In genomic region chr9:15738011-15738410, GRCh38 we compare ENCODE assay signal across 25 cellular contexts.
DNase-seq lines count a peak whose midpoint lies in the region; ATAC-seq and TF ChIP-seq lines count a peak whose summit lies in the region.
"Had no signal": no experiment of that assay in that cellular context is flagged by ENCODE, and none has a peak within 500 bp of the region (broad histone marks: within the 10 kb centered on the region; RNA-seq: fewer than 3 reads in every experiment).

No MANE protein-coding gene starts in this region.

- no peaks in the 10 kb centered on the region for H3K9me3 Mint-ChIP-seq in MCF 10A (ENCODE audit: unreplicated experiment)
- H3K9me3 Mint-ChIP-seq in type B pancreatic cell: peaks cover 4% of the 10 kb centered on the region
- H3K9me3 Mint-ChIP-seq in stimulated activated memory B cell treated with anti-CD40 and anti-IgM and Interleukin-4, amounts not matched to agents 10 μg/mL and 1 μg/mL and 100 μg/mL, for 72 hours: peaks cover 3% of the 10 kb centered on the region
- H3K9me3 Mint-ChIP-seq: dendritic cell treated with granulocyte-macrophage colony-stimulating factor and Interleukin-4, amounts not matched to agents 40 ng/mL and 50 ng/mL, for 4 days; HFFc6 had no signal

- H3K4me3 ChIP-seq in breast epithelium: no peak overlapping the region
- H3K4me3 ChIP-seq in brain microvascular endothelial cell (ENCODE audit: low read depth, low read length): no peak overlapping the region
- H3K4me3 ChIP-seq: ascending aorta; BLaER1 treated with 17β-estradiol and CSF1 and Interleukin-3, amounts not matched to agents 10 nM and 100 nM; psoas muscle; thyroid gland had no signal

- in situ Hi-C loops in brain microvascular endothelial cell (cut with HindIII; ENCODE audit: low pct_ligation_motif_present, low sequenced_read_pairs): no loop called here

- H3K36me3 Mint-ChIP-seq in MCF 10A (ENCODE audit: insufficient read depth, unreplicated experiment) (no peaks in the 10 kb centered on the region), type B pancreatic cell (no peaks in the 10 kb centered on the region)
- no peaks in the 10 kb centered on the region for H3K36me3 Mint-ChIP-seq in stimulated activated memory B cell treated with anti-CD40 and anti-IgM and Interleukin-4, amounts not matched to agents 10 μg/mL and 1 μg/mL and 100 μg/mL, for 72 hours
- H3K36me3 Mint-ChIP-seq: T-cell had no signal

- DNase-seq in MCF 10A (ENCODE audit: unreplicated experiment) (peak; percentile 49), breast epithelium (ENCODE audit: low spot score in 2 of 2) (no peak), brain microvascular endothelial cell (peak; percentile 29), iris pigment epithelial cell (ENCODE audit: low read depth) (peak; percentile 40), type B pancreatic cell (ENCODE audit: extremely low spot score, unreplicated experiment) (no peak), SHP77 (lab: John Stamatoyannopoulos, UW) (no peak)
- DNase-seq: 8988T; activated CD4-positive, alpha-beta T cell treated with anti-CD3 and anti-CD28 coated beads, Interleukin-2, amount 50 U/mL, for 1 hour; activated naive CD4-positive, alpha-beta T cell; erythroblast; head of caudate nucleus; HFFc6; immature natural killer cell; mammary epithelial cell; naive thymus-derived CD4-positive, alpha-beta T cell; NCI-H146; NCI-H510A; psoas muscle; T-cell; thyroid gland had no signal

- intact Hi-C loops in MCF 10A (cut with micrococcal nuclease): no loop called here
- intact Hi-C loops in breast epithelium (cut with DNase I; ENCODE audit: low total_unique reads): no loop called here

- POLR2A ChIA-PET in MCF 10A (lab: Yijun Ruan, JAX): interaction anchor here (0.9 kb wide), 1 partner anchor 41 kb away, joined by 4 read pairs; no protein-coding TSS in a partner anchor

- no peak for TF ChIP-seq CTCF in MCF 10A (IDR thresholded peaks at IDR 0.05; ENCODE audit: unreplicated experiment)
- TF ChIP-seq CTCF in breast epithelium (IDR thresholded peaks at IDR 0.05): no peak
- TF ChIP-seq CTCF in brain microvascular endothelial cell (IDR thresholded peaks at IDR 0.05; ENCODE audit: low read depth, low read length, missing control alignments): no peak
- no peak for TF ChIP-seq CTCF in type B pancreatic cell (conservative IDR thresholded peaks at IDR 0.05)

- no peaks in the 10 kb centered on the region for H3K4me1 ChIP-seq in breast epithelium
- H3K4me1 ChIP-seq: ascending aorta; BLaER1 treated with 17β-estradiol and CSF1 and Interleukin-3, amounts not matched to agents 10 nM and 100 nM; psoas muscle; thyroid gland had no signal

- no peaks in the 10 kb centered on the region for H3K9me3 ChIP-seq in breast epithelium
- H3K9me3 ChIP-seq: ascending aorta; BLaER1 treated with 17β-estradiol and CSF1 and Interleukin-3, amounts not matched to agents 10 nM and 100 nM; psoas muscle; thyroid gland had no signal

- H3K4me1 Mint-ChIP-seq in MCF 10A (ENCODE audit: insufficient read depth, unreplicated experiment): peaks cover 18% of the 10 kb centered on the region
- H3K4me1 Mint-ChIP-seq in type B pancreatic cell (ENCODE audit: unreplicated experiment): peaks cover 15% of the 10 kb centered on the region
- no peaks in the 10 kb centered on the region for H3K4me1 Mint-ChIP-seq in stimulated activated memory B cell treated with anti-CD40 and anti-IgM and Interleukin-4, amounts not matched to agents 10 μg/mL and 1 μg/mL and 100 μg/mL, for 72 hours
- H3K4me1 Mint-ChIP-seq: immature natural killer cell; naive thymus-derived CD4-positive, alpha-beta T cell; T-cell had no signal

- no peak for TF ChIP-seq POLR2A in breast epithelium (IDR thresholded peaks at IDR 0.05)

- H3K27ac Mint-ChIP-seq in MCF 10A (ENCODE audit: low read depth, unreplicated experiment): no peak overlapping the region
- no peak overlapping the region for H3K27ac Mint-ChIP-seq in type B pancreatic cell
- no peak overlapping the region for H3K27ac Mint-ChIP-seq in stimulated activated memory B cell treated with anti-CD40 and anti-IgM and Interleukin-4, amounts not matched to agents 10 μg/mL and 1 μg/mL and 100 μg/mL, for 72 hours
- H3K27ac Mint-ChIP-seq: dendritic cell treated with granulocyte-macrophage colony-stimulating factor and Interleukin-4, amounts not matched to agents 40 ng/mL and 50 ng/mL, for 4 days; HFFc6; immature natural killer cell; naive thymus-derived CD4-positive, alpha-beta T cell; T-cell had no signal

- H3K27me3 ChIP-seq in breast epithelium (no peaks in the 10 kb centered on the region), brain microvascular endothelial cell (replicated peaks) (no peaks in the 10 kb centered on the region)
- H3K27me3 ChIP-seq: ascending aorta; BLaER1 treated with 17β-estradiol and CSF1 and Interleukin-3, amounts not matched to agents 10 nM and 100 nM; thyroid gland had no signal

- no TSS peak for BruUV-seq in MCF 10A (replicated peaks; lab: Mats Ljungman, UMichigan)

- CTCF ChIA-PET in MCF 10A (lab: Yijun Ruan, JAX): no interaction called here

- no peak overlapping the region for H3K4me3 Mint-ChIP-seq in MCF 10A (ENCODE audit: unreplicated experiment)
- H3K4me3 Mint-ChIP-seq in type B pancreatic cell: peak overlapping the region; percentile 57
- no peak overlapping the region for H3K4me3 Mint-ChIP-seq in stimulated activated memory B cell treated with anti-CD40 and anti-IgM and Interleukin-4, amounts not matched to agents 10 μg/mL and 1 μg/mL and 100 μg/mL, for 72 hours
- H3K4me3 Mint-ChIP-seq: dendritic cell treated with granulocyte-macrophage colony-stimulating factor and Interleukin-4, amounts not matched to agents 40 ng/mL and 50 ng/mL, for 4 days; HFFc6; immature natural killer cell; naive thymus-derived CD4-positive, alpha-beta T cell; T-cell had no signal

- H3K36me3 ChIP-seq in breast epithelium (no peaks in the 10 kb centered on the region), brain microvascular endothelial cell (replicated peaks) (no peaks in the 10 kb centered on the region)
- H3K36me3 ChIP-seq: ascending aorta; BLaER1 treated with 17β-estradiol and CSF1 and Interleukin-3, amounts not matched to agents 10 nM and 100 nM; thyroid gland had no signal

- H3K27me3 Mint-ChIP-seq in MCF 10A (ENCODE audit: insufficient read depth, unreplicated experiment) (no peaks in the 10 kb centered on the region), type B pancreatic cell (no peaks in the 10 kb centered on the region)
- H3K27me3 Mint-ChIP-seq in stimulated activated memory B cell treated with anti-CD40 and anti-IgM and Interleukin-4, amounts not matched to agents 10 μg/mL and 1 μg/mL and 100 μg/mL, for 72 hours: no peaks in the 10 kb centered on the region
- H3K27me3 Mint-ChIP-seq: dendritic cell treated with granulocyte-macrophage colony-stimulating factor and Interleukin-4, amounts not matched to agents 40 ng/mL and 50 ng/mL, for 4 days; naive thymus-derived CD4-positive, alpha-beta T cell; T-cell had no signal

- ATAC-seq in HG02678 (IDR thresholded peaks at IDR 0.05; ENCODE audit: unreplicated experiment): no peak
- ATAC-seq in stimulated activated memory B cell treated with anti-CD40 and anti-IgM and Interleukin-4, amounts not matched to agents 10 μg/mL and 1 μg/mL and 100 μg/mL, for 72 hours: no peak
- ATAC-seq: naive thymus-derived CD4-positive, alpha-beta T cell; psoas muscle; T-cell had no signal

- H3K27ac ChIP-seq in breast epithelium (no peak overlapping the region), brain microvascular endothelial cell (no peak overlapping the region)
- H3K27ac ChIP-seq: ascending aorta; BLaER1 treated with 17β-estradiol and CSF1 and Interleukin-3, amounts not matched to agents 10 nM and 100 nM; psoas muscle; thyroid gland had no signal

Comparison
In these comparisons a context has a peak if more than half of its experiments do, and no peak if none do; other contexts are left out.
1. DNase-seq: peak in MCF 10A (single experiment), brain microvascular endothelial cell (single experiment) and iris pigment epithelial cell (single experiment); none in breast epithelium (0 of 2), type B pancreatic cell (single experiment) and SHP77 (0 of 2).